ENCODE assay signal across 22 cellular contexts in the genomic region with DNA sequence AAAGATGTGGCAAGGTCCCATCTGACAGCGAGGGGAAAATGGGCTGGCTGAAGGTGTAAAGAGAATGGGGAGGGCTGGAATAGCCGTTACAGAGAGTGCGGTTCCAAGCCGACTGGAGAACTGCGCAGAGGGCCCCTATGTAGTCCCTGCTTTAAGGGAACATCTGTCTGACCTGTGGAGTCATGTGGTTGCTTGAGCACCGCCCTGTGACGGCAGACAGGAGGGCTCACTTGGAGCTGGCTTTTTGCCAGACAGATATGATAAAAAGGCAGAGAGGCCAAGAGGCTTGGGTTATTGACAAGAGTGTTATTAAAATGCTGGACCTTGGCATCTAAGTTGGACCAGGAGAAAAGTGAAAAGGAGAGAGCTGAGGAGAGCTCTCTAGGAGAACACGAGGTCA. TPM values are rescaled to one million over a fixed set of nuclear protein-coding genes. Genes with fewer than 3 reads are reported as not detected.
DNase-seq lines count a peak whose midpoint lies in the region; ATAC-seq and TF ChIP-seq lines count a peak whose summit lies in the region.
"Had no signal": no experiment of that assay in that cellular context is flagged by ENCODE, and none has a peak within 500 bp of the region (broad histone marks: within the 10 kb centered on the region; RNA-seq: fewer than 3 reads in every experiment).

No MANE protein-coding gene starts in this region.

- no peak for DNase-seq in Caco-2
- DNase-seq in NCI-H69 (lab: John Stamatoyannopoulos, UW), result peak; percentile 8
- DNase-seq in hepatocyte (ENCODE audit: low spot score), result peak; percentile 81
- DNase-seq in caudate nucleus (lab: John Stamatoyannopoulos, UW), result no peak
- no peak for DNase-seq in midbrain (lab: John Stamatoyannopoulos, UW)
- DNase-seq: AML-193; central memory CD4-positive, alpha-beta T cell; effector memory CD4-positive, alpha-beta T cell; heart left ventricle; mammary epithelial cell; NCI-H774; T-helper 1 cell; thyroid gland had no signal

- H3K4me3 Mint-ChIP-seq in Caco-2 (ENCODE audit: unreplicated experiment), result no peak overlapping the region
- H3K4me3 Mint-ChIP-seq: natural killer cell treated with Interleukin-12 subunit alpha and Interleukin-12 subunit beta and Interleukin-15 and Interleukin-18, amount 100 ng/mL, for 72 hours; WTC11 had no signal

- POLR2A ChIA-PET in Caco-2 (lab: Charles Lee) (no interaction called here), HEK293 (lab: Yijun Ruan, JAX) (interaction anchor here (0.8 to 1.7 kb wide), 2 partner anchors 57 to 125 kb away, joined by 3 to 7 read pairs; a partner anchor contains a TSS)

- H3K36me3 Mint-ChIP-seq in Caco-2 (ENCODE audit: insufficient read depth, unreplicated experiment), result no peaks in the 10 kb centered on the region
- H3K36me3 Mint-ChIP-seq: natural killer cell treated with Interleukin-12 subunit alpha and Interleukin-12 subunit beta and Interleukin-15 and Interleukin-18, amount 100 ng/mL, for 72 hours; WTC11 had no signal

- peak overlapping the region; percentile 11 for H3K27ac Mint-ChIP-seq in Caco-2 (ENCODE audit: unreplicated experiment)
- H3K27ac Mint-ChIP-seq: activated T-helper 2 cell treated with anti-CD3 and anti-CD28 coated beads, Interferon-gamma antibody, Interleukin-2, Interleukin-4, amounts not matched to agents 10 μg/mL and 5 μg/mL and 100 μg/mL, durations not matched to agents 14 hours and 24 hours and 36 hours; natural killer cell treated with Interleukin-12 subunit alpha and Interleukin-12 subunit beta and Interleukin-15 and Interleukin-18, amount 100 ng/mL, for 72 hours; progenitor cell of endocrine pancreas; WTC11 had no signal

- H3K9me3 ChIP-seq in Caco-2, result no peaks in the 10 kb centered on the region
- H3K9me3 ChIP-seq in HEK293 (ENCODE audit: control insufficient read depth, insufficient read depth, low read depth, low read length), result no peaks in the 10 kb centered on the region
- no peaks in the 10 kb centered on the region for H3K9me3 ChIP-seq in hepatocyte (ENCODE audit: low read depth)
- H3K9me3 ChIP-seq: HAP-1, heart left ventricle, thyroid gland had no signal

- H3K4me3 ChIP-seq in Caco-2 (ENCODE audit: low read depth, low read length) (no peak overlapping the region), HEK293 (ENCODE audit: low read depth, low read length) (no peak overlapping the region), hepatocyte (no peak overlapping the region)
- H3K4me3 ChIP-seq: HAP-1, heart left ventricle, smooth muscle cell, thyroid gland had no signal

- H3K27me3 ChIP-seq in Caco-2 (replicated peaks; ENCODE audit: control insufficient read depth, insufficient read depth, low read length) (no peaks in the 10 kb centered on the region), hepatocyte (no peaks in the 10 kb centered on the region)
- H3K27me3 ChIP-seq: thyroid gland had no signal

- H3K36me3 ChIP-seq in Caco-2 (ENCODE audit: control insufficient read depth, insufficient read depth, low read length), result no peaks in the 10 kb centered on the region
- no peaks in the 10 kb centered on the region for H3K36me3 ChIP-seq in HEK293 (ENCODE audit: control insufficient read depth in 2 of 2, insufficient read depth in 1 of 2, low read length in 2 of 2)
- no peaks in the 10 kb centered on the region for H3K36me3 ChIP-seq in hepatocyte (replicated peaks; ENCODE audit: insufficient read depth, low read depth)
- H3K36me3 ChIP-seq: HAP-1, heart left ventricle, thyroid gland had no signal

- TF ChIP-seq CTCF in Caco-2 (IDR thresholded peaks at IDR 0.05; ENCODE audit: insufficient read depth in 1 of 2, low read depth in 1 of 2, low read length in 1 of 2, severe bottlenecking in 1 of 2, unreplicated experiment in 1 of 2) (no peak), HEK293 (tag by site-specific recombination; IDR thresholded peaks at IDR 0.05) (no peak), hepatocyte (IDR thresholded peaks at IDR 0.05; ENCODE audit: poor library complexity) (no peak)

- peaks cover 46% of the 10 kb centered on the region for H3K4me1 Mint-ChIP-seq in Caco-2 (ENCODE audit: low read depth, unreplicated experiment)

- CTCF ChIA-PET in Caco-2 (lab: Charles Lee), result interaction anchor here (0.7 kb wide), 1 partner anchor 319 kb away, joined by 3 read pairs; no protein-coding TSS in a partner anchor
- CTCF ChIA-PET in HEK293 (lab: Yijun Ruan, JAX), result interaction anchor here (0.7 kb wide), 1 partner anchor 85 kb away, joined by 3 read pairs; no protein-coding TSS in a partner anchor

- H3K9me2 ChIP-seq in hepatocyte (replicated peaks; ENCODE audit: insufficient read depth), result no peaks in the 10 kb centered on the region

- no peaks in the 10 kb centered on the region for H3K79me2 ChIP-seq in hepatocyte

- no TSS peak for BruUV-seq in Caco-2 (replicated peaks; lab: Mats Ljungman, UMichigan)

- H3K4me2 ChIP-seq in hepatocyte, result no peak overlapping the region
- H3K4me2 ChIP-seq: smooth muscle cell had no signal

- intact Hi-C loops in Caco-2 (cut with micrococcal nuclease; ENCODE audit: unreplicated experiment), result loop anchor here (5.0 kb wide), 1 partner anchor 73 kb away; a partner anchor contains a TSS

- H3K27me3 Mint-ChIP-seq in Caco-2 (ENCODE audit: insufficient read depth, unreplicated experiment), result no peaks in the 10 kb centered on the region

- ATAC-seq in GM18858 (IDR thresholded peaks at IDR 0.05; ENCODE audit: unreplicated experiment) (no peak), GM21447 (IDR thresholded peaks at IDR 0.05; ENCODE audit: unreplicated experiment) (no peak)
- ATAC-seq: natural killer cell treated with Interleukin-12 subunit alpha and Interleukin-12 subunit beta and Interleukin-15 and Interleukin-18, amount 100 ng/mL, for 72 hours; WTC11 had no signal

- H3K4me1 ChIP-seq in Caco-2 (peaks cover 29% of the 10 kb centered on the region), HEK293 (ENCODE audit: control insufficient read depth, insufficient read depth, low read length) (no peaks in the 10 kb centered on the region), hepatocyte (ENCODE audit: insufficient read depth) (peaks cover 20% of the 10 kb centered on the region)
- H3K4me1 ChIP-seq: HAP-1 had no signal

- no peak overlapping the region for H3K27ac ChIP-seq in HEK293 (ENCODE audit: extremely low read depth, low read depth, low read length)
- peak overlapping the region; percentile 82 for H3K27ac ChIP-seq in hepatocyte
- H3K27ac ChIP-seq in caudate nucleus (ENCODE audit: low read depth, low read length), result no peak overlapping the region
- H3K27ac ChIP-seq: heart left ventricle, thyroid gland had no signal

- H3K9me3 Mint-ChIP-seq in Caco-2 (ENCODE audit: unreplicated experiment), result peaks cover 13% of the 10 kb centered on the region
- H3K9me3 Mint-ChIP-seq: activated T-helper 2 cell treated with anti-CD3 and anti-CD28 coated beads, Interferon-gamma antibody, Interleukin-2, Interleukin-4, amounts not matched to agents 10 μg/mL and 5 μg/mL and 100 μg/mL, durations not matched to agents 14 hours and 24 hours and 36 hours; natural killer cell treated with Interleukin-12 subunit alpha and Interleukin-12 subunit beta and Interleukin-15 and Interleukin-18, amount 100 ng/mL, for 72 hours; WTC11 had no signal

- H2AFZ ChIP-seq in hepatocyte, result no peak overlapping the region

- 66% methylated on average over 8 of the region's 8 CpGs for WGBS in hepatocyte (ENCODE audit: low lambda C conversion rate, missing lambda C conversion rate)

- no peaks in the 10 kb centered on the region for H4K20me1 ChIP-seq in hepatocyte (ENCODE audit: insufficient read depth, poor library complexity, severe bottlenecking)

TF ChIP-seq in HEK293, 187 proteins besides CTCF, POLR2A, EP300 and RAD21:
- TF ChIP-seq SCRT2 (tag by site-specific recombination; IDR thresholded peaks at IDR 0.05), result 0 out of 2 replicates have a peak, but pooled peaks have one; percentile 16
- TF ChIP-seq ZNF302 (tag by site-specific recombination; IDR thresholded peaks at IDR 0.05; ENCODE audit: low read depth), result no peak
- TF ChIP-seq, protein P1, sequence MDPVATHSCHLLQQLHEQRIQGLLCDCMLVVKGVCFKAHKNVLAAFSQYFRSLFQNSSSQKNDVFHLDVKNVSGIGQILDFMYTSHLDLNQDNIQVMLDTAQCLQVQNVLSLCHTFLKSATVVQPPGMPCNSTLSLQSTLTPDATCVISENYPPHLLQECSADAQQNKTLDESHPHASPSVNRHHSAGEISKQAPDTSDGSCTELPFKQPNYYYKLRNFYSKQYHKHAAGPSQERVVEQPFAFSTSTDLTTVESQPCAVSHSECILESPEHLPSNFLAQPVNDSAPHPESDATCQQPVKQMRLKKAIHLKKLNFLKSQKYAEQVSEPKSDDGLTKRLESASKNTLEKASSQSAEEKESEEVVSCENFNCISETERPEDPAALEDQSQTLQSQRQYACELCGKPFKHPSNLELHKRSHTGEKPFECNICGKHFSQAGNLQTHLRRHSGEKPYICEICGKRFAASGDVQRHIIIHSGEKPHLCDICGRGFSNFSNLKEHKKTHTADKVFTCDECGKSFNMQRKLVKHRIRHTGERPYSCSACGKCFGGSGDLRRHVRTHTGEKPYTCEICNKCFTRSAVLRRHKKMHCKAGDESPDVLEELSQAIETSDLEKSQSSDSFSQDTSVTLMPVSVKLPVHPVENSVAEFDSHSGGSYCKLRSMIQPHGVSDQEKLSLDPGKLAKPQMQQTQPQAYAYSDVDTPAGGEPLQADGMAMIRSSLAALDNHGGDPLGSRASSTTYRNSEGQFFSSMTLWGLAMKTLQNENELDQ (tag by site-specific recombination; IDR thresholded peaks at IDR 0.05; ENCODE audit: low read depth), result no peak

RNA-seq across cellular contexts. Expression of a gene that starts 5.9 kb away (rescaled TPM):
- total RNA-seq in Caco-2 (2022) (158 TPM in 2 replicates), hepatocyte (75.7 and 115 TPM in 2 replicates)
- polyA plus RNA-seq in hepatocyte, result 84.6 and 96.0 TPM in 2 replicates

Comparison
In these comparisons a context has a peak if more than half of its experiments do, and no peak if none do; other contexts are left out.
1. DNase-seq: peak in NCI-H69 (single experiment) and hepatocyte (single experiment); none in Caco-2 (0 of 2), caudate nucleus (0 of 61) and midbrain (single experiment).